Comparison of ENCODE assay signal across 26 cellular contexts in the genomic region with DNA sequence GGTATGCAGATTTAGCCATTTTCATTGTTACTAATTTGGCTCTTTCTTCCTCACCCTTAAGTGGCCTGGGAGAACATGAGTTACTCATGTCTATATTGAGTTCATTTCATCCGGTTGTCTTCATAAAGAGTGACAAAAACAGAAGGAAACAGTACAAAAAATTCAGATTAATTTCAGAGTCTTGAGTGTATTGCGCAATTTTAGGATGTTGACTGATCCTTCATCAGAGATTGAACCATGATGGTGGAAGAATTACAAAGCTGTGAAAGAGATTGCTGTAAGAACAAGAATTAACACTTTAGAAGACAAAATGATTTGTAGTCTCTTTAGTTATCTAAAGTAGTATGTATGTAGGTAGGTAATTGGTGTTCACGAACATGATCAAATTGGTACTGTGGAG.
"Had no signal": no experiment of that assay in that cellular context is flagged by ENCODE, and none has a peak within 500 bp of the region (broad histone marks: within the 10 kb centered on the region; RNA-seq: fewer than 3 reads in every experiment).

No MANE protein-coding gene starts in this region.

- H3K27ac ChIP-seq: adrenal gland, breast epithelium, neutrophil, ovary, prostate gland, right atrium auricular region, skin epidermis, suprapubic skin, tibial nerve had no signal

- H3K4me1 Mint-ChIP-seq: activated B cell treated with CpG ODN at 0.5 μM for 24 hours; activated CD4-positive, alpha-beta T cell treated with anti-CD3 and anti-CD28 coated beads for 36 hours; activated T-helper 17 cell treated with anti-CD3 and anti-CD28 coated beads, Interleukin-2, amount 50 U/mL, for 72 hours; central memory CD8-positive, alpha-beta T cell; stimulated activated effector memory CD8-positive, alpha-beta T cell treated with anti-CD3 and anti-CD28 coated beads, Interleukin-12 subunit alpha, Interleukin-12 subunit beta, amount 100 ng/mL, for 72 hours had no signal

- DNase-seq: activated B cell treated with CpG ODN at 0.5 μM for 24 hours; activated CD4-positive, alpha-beta T cell treated with anti-CD3 and anti-CD28 coated beads for 36 hours; activated CD4-positive, alpha-beta T cell treated with anti-CD3 and anti-CD28 coated beads, Interleukin-2, amount 50 U/mL, for 4 hours; activated CD8-positive, alpha-beta memory T cell treated with anti-CD3 and anti-CD28 coated beads for 24 hours; activated CD8-positive, alpha-beta memory T cell treated with anti-CD3 and anti-CD28 coated beads, Interleukin-2, amount 50 U/mL, for 4 hours; activated T-cell treated with anti-CD3 and anti-CD28 coated beads, Interleukin-2, amount 50 U/mL, for 24 hours; adrenal gland; effector memory CD8-positive, alpha-beta T cell; ovary; stimulated activated CD4-positive, alpha-beta T cell treated with anti-CD3 and anti-CD28 coated beads, Interleukin-2, amount 100 ng/mL, for 24 hours; stomach; T-helper 9 cell had no signal

- ATAC-seq: activated CD4-positive, alpha-beta T cell treated with anti-CD3 and anti-CD28 coated beads for 36 hours; activated naive CD4-positive, alpha-beta T cell treated with anti-CD3 and anti-CD28 coated beads, Interleukin-2, amount 50 U/mL, for 72 hours; activated T-helper 17 cell treated with anti-CD3 and anti-CD28 coated beads, Interleukin-2, amount 50 U/mL, for 72 hours; effector memory CD8-positive, alpha-beta T cell; natural killer cell treated with Interleukin-12 subunit alpha and Interleukin-12 subunit beta and Interleukin-15 and Interleukin-18, amount 100 ng/mL, for 72 hours; stimulated activated effector memory CD8-positive, alpha-beta T cell treated with anti-CD3 and anti-CD28 coated beads, Interleukin-12 subunit alpha, Interleukin-12 subunit beta, amount 100 ng/mL, for 72 hours had no signal

- H3K27me3 Mint-ChIP-seq: activated T-cell treated with anti-CD3 and anti-CD28 coated beads, Interleukin-2, amount 50 U/mL, for 24 hours; central memory CD8-positive, alpha-beta T cell; effector memory CD8-positive, alpha-beta T cell; natural killer cell treated with Interleukin-12 subunit alpha and Interleukin-12 subunit beta and Interleukin-15 and Interleukin-18, amount 100 ng/mL, for 72 hours had no signal

- H3K4me1 ChIP-seq: adrenal gland, breast epithelium, prostate gland, right atrium auricular region had no signal

- H3K36me3 ChIP-seq: adrenal gland, breast epithelium, heart left ventricle, neutrophil, ovary, prostate gland, right atrium auricular region, stomach, suprapubic skin, tibial nerve had no signal

- H3K9me3 ChIP-seq: adrenal gland, breast epithelium, heart left ventricle, neutrophil, ovary, prostate gland, right atrium auricular region, stomach, suprapubic skin, tibial nerve had no signal

- H3K27ac Mint-ChIP-seq: activated B cell treated with CpG ODN at 0.5 μM for 24 hours; activated CD4-positive, alpha-beta T cell treated with anti-CD3 and anti-CD28 coated beads for 36 hours; activated naive CD4-positive, alpha-beta T cell treated with anti-CD3 and anti-CD28 coated beads, Interleukin-2, amount 50 U/mL, for 72 hours; activated T-cell treated with anti-CD3 and anti-CD28 coated beads, Interleukin-2, amount 50 U/mL, for 24 hours; activated T-helper 17 cell treated with anti-CD3 and anti-CD28 coated beads, Interleukin-2, amount 50 U/mL, for 72 hours; effector memory CD8-positive, alpha-beta T cell; natural killer cell treated with Interleukin-12 subunit alpha and Interleukin-12 subunit beta and Interleukin-15 and Interleukin-18, amount 100 ng/mL, for 72 hours; stimulated activated effector memory CD8-positive, alpha-beta T cell treated with anti-CD3 and anti-CD28 coated beads, Interleukin-12 subunit alpha, Interleukin-12 subunit beta, amount 100 ng/mL, for 72 hours had no signal

- H3K36me3 Mint-ChIP-seq: activated naive CD4-positive, alpha-beta T cell treated with anti-CD3 and anti-CD28 coated beads, Interleukin-2, amount 50 U/mL, for 72 hours; natural killer cell treated with Interleukin-12 subunit alpha and Interleukin-12 subunit beta and Interleukin-15 and Interleukin-18, amount 100 ng/mL, for 72 hours; stimulated activated effector memory CD8-positive, alpha-beta T cell treated with anti-CD3 and anti-CD28 coated beads, Interleukin-12 subunit alpha, Interleukin-12 subunit beta, amount 100 ng/mL, for 72 hours had no signal

- H3K4me3 Mint-ChIP-seq: activated B cell treated with CpG ODN at 0.5 μM for 24 hours; activated CD4-positive, alpha-beta T cell treated with anti-CD3 and anti-CD28 coated beads for 36 hours; activated T-cell treated with anti-CD3 and anti-CD28 coated beads, Interleukin-2, amount 50 U/mL, for 24 hours; activated T-helper 17 cell treated with anti-CD3 and anti-CD28 coated beads, Interleukin-2, amount 50 U/mL, for 72 hours; central memory CD8-positive, alpha-beta T cell; effector memory CD8-positive, alpha-beta T cell; natural killer cell treated with Interleukin-12 subunit alpha and Interleukin-12 subunit beta and Interleukin-15 and Interleukin-18, amount 100 ng/mL, for 72 hours; stimulated activated effector memory CD8-positive, alpha-beta T cell treated with anti-CD3 and anti-CD28 coated beads, Interleukin-12 subunit alpha, Interleukin-12 subunit beta, amount 100 ng/mL, for 72 hours had no signal

- H3K4me3 ChIP-seq: adrenal gland, breast epithelium, dorsolateral prefrontal cortex, heart left ventricle, ovary, prostate gland, right atrium auricular region, skin epidermis, stomach, suprapubic skin, tibial nerve had no signal

- H3K27me3 ChIP-seq: adrenal gland, breast epithelium, heart left ventricle, neutrophil, ovary, right atrium auricular region, stomach, suprapubic skin, tibial nerve had no signal

- H3K9me3 Mint-ChIP-seq: activated B cell treated with CpG ODN at 0.5 μM for 24 hours; activated naive CD4-positive, alpha-beta T cell treated with anti-CD3 and anti-CD28 coated beads, Interleukin-2, amount 50 U/mL, for 72 hours; activated T-cell treated with anti-CD3 and anti-CD28 coated beads, Interleukin-2, amount 50 U/mL, for 24 hours; activated T-helper 17 cell treated with anti-CD3 and anti-CD28 coated beads, Interleukin-2, amount 50 U/mL, for 72 hours; central memory CD8-positive, alpha-beta T cell; effector memory CD8-positive, alpha-beta T cell; stimulated activated effector memory CD8-positive, alpha-beta T cell treated with anti-CD3 and anti-CD28 coated beads, Interleukin-12 subunit alpha, Interleukin-12 subunit beta, amount 100 ng/mL, for 72 hours had no signal
